ENCODE assay signal across 1 cellular context in the genomic region with DNA sequence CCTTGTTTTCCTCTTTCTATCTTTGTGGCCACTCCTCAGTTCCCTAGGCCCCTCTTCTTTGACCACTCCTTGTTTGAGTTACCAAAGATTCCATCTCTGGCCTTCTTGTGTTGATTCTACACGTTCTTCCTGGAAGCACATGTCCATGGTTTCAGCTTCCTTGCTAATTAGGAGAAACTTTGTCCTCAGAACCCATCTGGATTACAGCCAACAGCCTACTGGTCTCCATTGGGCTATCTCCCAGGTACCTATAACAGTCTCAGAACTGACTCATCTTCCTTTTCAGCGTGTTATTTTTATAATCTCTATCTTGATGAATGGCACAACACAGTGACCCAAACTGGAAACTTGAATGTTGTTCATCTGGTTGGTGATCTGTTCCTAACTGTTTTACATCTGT.
TF ChIP-seq lines count a peak whose summit lies in the region.

No MANE protein-coding gene starts in this region.

TF ChIP-seq in endothelial cell of umbilical vein, 7 proteins besides CTCF, POLR2A, EP300 and RAD21 (continued from another document):
- TF ChIP-seq POLR2AphosphoS5 (IDR thresholded peaks at IDR 0.05; ENCODE audit: insufficient read depth, low read depth, low read length) (no peak), MYC (IDR thresholded peaks at IDR 0.05; ENCODE audit: low read depth, low read length) (no peak)
